In genomic region chr4:7400671-7401298, GRCh38 we compare ENCODE assay signal across 21 cellular contexts. TPM values are rescaled to one million over a fixed set of nuclear protein-coding genes. Genes with fewer than 3 reads are reported as not detected.
A peak's percentile ranks its signal among the peaks of the same experiment; 100 is the strongest.
DNase-seq lines count a peak whose midpoint lies in the region; ATAC-seq and TF ChIP-seq lines count a peak whose summit lies in the region.
"Had no signal": no experiment of that assay in that cellular context is flagged by ENCODE, and none has a peak within 500 bp of the region (broad histone marks: within the 10 kb centered on the region; RNA-seq: fewer than 3 reads in every experiment).

No MANE protein-coding gene starts in this region.

- H3K27ac ChIP-seq in IMR-90 (ENCODE audit: insufficient read depth, low read length) (no peak overlapping the region), neural progenitor cell (no peak overlapping the region)
- H3K27ac ChIP-seq: BLaER1, GM23248 had no signal

- H3K18ac ChIP-seq in IMR-90 (ENCODE audit: low read depth, low read length) = no peak overlapping the region

- H3K9ac ChIP-seq in IMR-90 (ENCODE audit: low read depth, low read length) (no peak overlapping the region), neural progenitor cell (no peak overlapping the region)
- H3K9ac ChIP-seq: BLaER1, GM23248 had no signal

- H3K36me3 ChIP-seq in IMR-90 (ENCODE audit: control insufficient read depth, insufficient read depth, low read length) (no peaks in the 10 kb centered on the region), neural progenitor cell (no peaks in the 10 kb centered on the region)
- H3K36me3 ChIP-seq: BLaER1 had no signal

- intact Hi-C loops in natural killer cell (cut with micrococcal nuclease) (no loop called here), IMR-90 (cut with micrococcal nuclease) (no loop called here)
- intact Hi-C loops in activated CD4-positive, alpha-beta memory T cell treated with anti-CD3 and anti-CD28 coated beads for 36 hours (cut with micrococcal nuclease) = no loop called here

- H3K79me1 ChIP-seq in IMR-90 (ENCODE audit: low read depth in 1 of 2, low read length in 2 of 2) = no peaks in the 10 kb centered on the region

- H3K27me3 ChIP-seq in IMR-90 (ENCODE audit: control insufficient read depth, insufficient read depth, low read length) = peaks cover 32% of the 10 kb centered on the region
- no peaks in the 10 kb centered on the region for H3K27me3 ChIP-seq in neural progenitor cell
- H3K27me3 ChIP-seq: BLaER1 had no signal

- no peak overlapping the region for H2AK9ac ChIP-seq in IMR-90 (replicated peaks; ENCODE audit: low read depth, low read length, poor library complexity)

- H3K4me2 ChIP-seq in IMR-90 (ENCODE audit: low read depth, low read length) (no peak overlapping the region), neural progenitor cell (no peak overlapping the region)
- H3K4me2 ChIP-seq: BLaER1 had no signal

- H3K27ac Mint-ChIP-seq in natural killer cell treated with Interleukin-12 subunit alpha and Interleukin-12 subunit beta and Interleukin-15 and Interleukin-18, amount 100 ng/mL, for 72 hours = peak overlapping the region in 1 of 2 donors; percentile 2
- H3K27ac Mint-ChIP-seq in natural killer cell (no peak overlapping the region), neural progenitor cell (peak overlapping the region; percentile 1)
- H3K27ac Mint-ChIP-seq in activated CD4-positive, alpha-beta memory T cell treated with anti-CD3 and anti-CD28 coated beads for 36 hours = no peak overlapping the region
- H3K27ac Mint-ChIP-seq: CD8-positive, alpha-beta T cell had no signal

- H3K9me3 Mint-ChIP-seq in natural killer cell treated with Interleukin-12 subunit alpha and Interleukin-12 subunit beta and Interleukin-15 and Interleukin-18, amount 100 ng/mL, for 72 hours = peaks cover 6% of the 10 kb centered on the region
- H3K9me3 Mint-ChIP-seq in natural killer cell (peaks cover 4 to 8% of the 10 kb centered on the region in 2 donors), neural progenitor cell (peaks cover 18% of the 10 kb centered on the region)
- H3K9me3 Mint-ChIP-seq in activated CD4-positive, alpha-beta memory T cell treated with anti-CD3 and anti-CD28 coated beads for 36 hours = no peaks in the 10 kb centered on the region

- no peak for ATAC-seq in natural killer cell treated with Interleukin-12 subunit alpha and Interleukin-12 subunit beta and Interleukin-15 and Interleukin-18, amount 100 ng/mL, for 72 hours
- no peak for ATAC-seq in natural killer cell
- ATAC-seq in IMR-90 (ENCODE audit: low read depth) = no peak
- ATAC-seq in GM21723 (IDR thresholded peaks at IDR 0.05; ENCODE audit: unreplicated experiment) = no peak
- ATAC-seq: CD8-positive, alpha-beta T cell; GM12878; K562 had no signal

- no peak overlapping the region for H3K4me3 ChIP-seq in IMR-90 (ENCODE audit: insufficient read depth, low read depth, low read length)
- no peak overlapping the region for H3K4me3 ChIP-seq in neural progenitor cell
- H3K4me3 ChIP-seq: BLaER1, GM12878, GM23248, K562 had no signal

- H3K79me2 ChIP-seq in neural progenitor cell (ENCODE audit: low read depth) = no peaks in the 10 kb centered on the region

- no peak overlapping the region for H4K91ac ChIP-seq in IMR-90 (ENCODE audit: insufficient read depth, low read depth, low read length)

- DNase-seq in natural killer cell treated with Interleukin-12 subunit alpha and Interleukin-12 subunit beta and Interleukin-15 and Interleukin-18, amount 100 ng/mL, for 72 hours (ENCODE audit: low spot score) = peak; percentile 23
- DNase-seq in natural killer cell = no peak
- DNase-seq in IMR-90 = no peak
- DNase-seq in neural progenitor cell (ENCODE audit: low spot score) = no peak
- DNase-seq in NCI-H2171 (lab: John Stamatoyannopoulos, UW) = no peak
- DNase-seq in activated CD4-positive, alpha-beta memory T cell treated with anti-CD3 and anti-CD28 coated beads for 36 hours = no peak
- DNase-seq: 8988T, DMS 273 treated with DMSO at 0.1 percent for 48 hours, DMS53, DND-41, EL, GM23248, HCEC 1CT had no signal

- H2BK20ac ChIP-seq in IMR-90 (ENCODE audit: low read depth, low read length) = no peak overlapping the region

- no peak overlapping the region for H3K23ac ChIP-seq in IMR-90 (ENCODE audit: low read depth, low read length)

- H3K4me1 ChIP-seq in IMR-90 (ENCODE audit: control insufficient read depth, insufficient read depth, low read length) = no peaks in the 10 kb centered on the region
- H3K4me1 ChIP-seq in neural progenitor cell = peaks cover 24% of the 10 kb centered on the region

- H3K4me1 Mint-ChIP-seq in natural killer cell treated with Interleukin-12 subunit alpha and Interleukin-12 subunit beta and Interleukin-15 and Interleukin-18, amount 100 ng/mL, for 72 hours (ENCODE audit: low read depth in 2 of 2) = peaks cover 0 to 13% of the 10 kb centered on the region in 2 donors
- peaks cover 0 to 11% of the 10 kb centered on the region in 2 donors for H3K4me1 Mint-ChIP-seq in natural killer cell
- peaks cover 28% of the 10 kb centered on the region for H3K4me1 Mint-ChIP-seq in neural progenitor cell
- no peaks in the 10 kb centered on the region for H3K4me1 Mint-ChIP-seq in activated CD4-positive, alpha-beta memory T cell treated with anti-CD3 and anti-CD28 coated beads for 36 hours (ENCODE audit: low read depth)

- 48% methylated on average over 2 of the region's 2 CpGs; no CpG with 5 or more reads in 1 of the 2 experiments for WGBS in IMR-90 (ENCODE audit: extremely low coverage in 2 of 2, insufficient read length in 1 of 2), 2 experiments

- H3K9me3 ChIP-seq in IMR-90 (ENCODE audit: control insufficient read depth, insufficient read depth, low read length) = no peaks in the 10 kb centered on the region
- peaks cover 6% of the 10 kb centered on the region for H3K9me3 ChIP-seq in neural progenitor cell (ENCODE audit: low read depth)

- POLR2A ChIA-PET in IMR-90 (lab: Charles Lee; ENCODE audit: unreplicated experiment) = no interaction called here
- POLR2A ChIA-PET in activated CD4-positive, alpha-beta memory T cell treated with anti-CD3 and anti-CD28 coated beads for 36 hours (lab: Charles Lee) = no interaction called here

- no peak for TF ChIP-seq CTCF in natural killer cell (IDR thresholded peaks at IDR 0.05)
- no peak for TF ChIP-seq CTCF in IMR-90 (conservative IDR thresholded peaks at IDR 0.05; ENCODE audit: low read depth, low read length)
- TF ChIP-seq CTCF in neural progenitor cell (IDR thresholded peaks at IDR 0.05) = no peak

- no peak for TF ChIP-seq POLR2A in IMR-90 (IDR thresholded peaks at IDR 0.05; ENCODE audit: low read depth, low read length)

- H2AK5ac ChIP-seq in IMR-90 (ENCODE audit: low read depth, low read length) = no peak overlapping the region

- BruUV-seq in IMR-90 (replicated peaks; lab: Mats Ljungman, UMichigan) = no TSS peak

- in situ Hi-C loops in IMR-90 (cut with MboI; ENCODE audit: low sequenced_read_pairs) = no loop called here

- H4K8ac ChIP-seq in IMR-90 (ENCODE audit: low read depth in 2 of 2, low read length in 2 of 2) = no peak overlapping the region

- H2BK5ac ChIP-seq in IMR-90 (ENCODE audit: low read depth, low read length, poor library complexity, severe bottlenecking) = peak overlapping the region; percentile 53

- CTCF ChIA-PET in IMR-90 (lab: Yijun Ruan, JAX) = no interaction called here
- CTCF ChIA-PET in activated CD4-positive, alpha-beta memory T cell treated with anti-CD3 and anti-CD28 coated beads for 36 hours (lab: Charles Lee) = no interaction called here

- H2AFZ ChIP-seq in IMR-90 (replicated peaks; ENCODE audit: low read length, poor library complexity) = no peak overlapping the region
- H2AFZ ChIP-seq in neural progenitor cell (replicated peaks) = no peak overlapping the region
- H2AFZ ChIP-seq: GM23248 had no signal

- H3K4ac ChIP-seq in IMR-90 (ENCODE audit: low read depth, low read length) = no peak overlapping the region

- H3K27me3 Mint-ChIP-seq in natural killer cell treated with Interleukin-12 subunit alpha and Interleukin-12 subunit beta and Interleukin-15 and Interleukin-18, amount 100 ng/mL, for 72 hours = peaks cover 22 to 69% of the 10 kb centered on the region in 2 donors
- H3K27me3 Mint-ChIP-seq in natural killer cell (ENCODE audit: low read depth in 2 of 2) (peaks cover 46 to 47% of the 10 kb centered on the region in 2 donors), neural progenitor cell (ENCODE audit: insufficient read depth, low read depth) (peaks cover 6% of the 10 kb centered on the region)
- peaks cover 18% of the 10 kb centered on the region for H3K27me3 Mint-ChIP-seq in activated CD4-positive, alpha-beta memory T cell treated with anti-CD3 and anti-CD28 coated beads for 36 hours

- no peak overlapping the region for H2BK15ac ChIP-seq in IMR-90 (ENCODE audit: low read depth, low read length)

- H4K5ac ChIP-seq in IMR-90 (ENCODE audit: low read depth, low read length) = no peak overlapping the region

- H3K56ac ChIP-seq in IMR-90 (ENCODE audit: extremely low read depth, insufficient read depth, low read length) = no peak overlapping the region

- TF ChIP-seq RAD21 in IMR-90 (IDR thresholded peaks at IDR 0.05; ENCODE audit: low read length) = no peak

- no peak overlapping the region for H3K4me3 Mint-ChIP-seq in natural killer cell treated with Interleukin-12 subunit alpha and Interleukin-12 subunit beta and Interleukin-15 and Interleukin-18, amount 100 ng/mL, for 72 hours
- H3K4me3 Mint-ChIP-seq in natural killer cell (no peak overlapping the region), neural progenitor cell (peak overlapping the region; percentile 36)
- no peak overlapping the region for H3K4me3 Mint-ChIP-seq in activated CD4-positive, alpha-beta memory T cell treated with anti-CD3 and anti-CD28 coated beads for 36 hours
- H3K4me3 Mint-ChIP-seq: CD8-positive, alpha-beta T cell had no signal

- peaks cover 14% of the 10 kb centered on the region for H3F3A ChIP-seq in neural progenitor cell (ENCODE audit: low read depth)

- no peaks in the 10 kb centered on the region for H3K9me1 ChIP-seq in IMR-90 (ENCODE audit: insufficient read depth, low read length)

- no peaks in the 10 kb centered on the region for H4K20me1 ChIP-seq in IMR-90 (ENCODE audit: insufficient read depth, low read length)
- no peaks in the 10 kb centered on the region for H4K20me1 ChIP-seq in neural progenitor cell (ENCODE audit: low read depth)
- H4K20me1 ChIP-seq: BLaER1 had no signal

- no peak overlapping the region for H2BK120ac ChIP-seq in IMR-90 (ENCODE audit: low read depth, low read length)

- dilution Hi-C loops in IMR-90 (cut with HindIII; ENCODE audit: low sequenced_read_pairs, unreplicated experiment) = no loop called here

- H3K36me3 Mint-ChIP-seq in natural killer cell treated with Interleukin-12 subunit alpha and Interleukin-12 subunit beta and Interleukin-15 and Interleukin-18, amount 100 ng/mL, for 72 hours = peaks cover 9% of the 10 kb centered on the region
- H3K36me3 Mint-ChIP-seq in natural killer cell (no peaks in the 10 kb centered on the region), neural progenitor cell (no peaks in the 10 kb centered on the region)
- no peaks in the 10 kb centered on the region for H3K36me3 Mint-ChIP-seq in activated CD4-positive, alpha-beta memory T cell treated with anti-CD3 and anti-CD28 coated beads for 36 hours
- H3K36me3 Mint-ChIP-seq: CD8-positive, alpha-beta T cell had no signal

- H3K14ac ChIP-seq in IMR-90 (replicated peaks; ENCODE audit: low read depth, low read length) = no peak overlapping the region

RNA-seq across cellular contexts. Expression of gene PSAPL1, which starts 33.9 kb away (rescaled TPM):
- total RNA-seq in natural killer cell treated with Interleukin-12 subunit alpha and Interleukin-12 subunit beta and Interleukin-15 and Interleukin-18, amount 100 ng/mL, for 72 hours = not detected
- not detected for total RNA-seq in natural killer cell
- not detected in 2 replicates for total RNA-seq in IMR-90 (2012; rRNA removed)
- polyA plus RNA-seq in IMR-90 (2012; rRNA removed) = not detected in 2 replicates
- not detected in 2 replicates for polyA plus RNA-seq in IMR-90 (2012; cell fraction: cytosol; rRNA removed)
- not detected in 2 replicates for polyA plus RNA-seq in IMR-90 (2012; cell fraction: nucleus; rRNA removed; ENCODE audit: low replicate concordance)
- 0.06 TPM in 1 of 2 replicates, not detected in the other for total RNA-seq in neural progenitor cell (ENCODE audit: low replicate concordance)
- not detected for total RNA-seq in activated CD4-positive, alpha-beta memory T cell treated with anti-CD3 and anti-CD28 coated beads for 36 hours
- total RNA-seq: A673; CD8-positive, alpha-beta T cell; G401; GM12878; GM23248; K562 had no signal
- polyA plus RNA-seq: AG04450, GM12878, GM23248, K562 had no signal
